13 cellular contexts compared by ENCODE assay signal in the genomic region with DNA sequence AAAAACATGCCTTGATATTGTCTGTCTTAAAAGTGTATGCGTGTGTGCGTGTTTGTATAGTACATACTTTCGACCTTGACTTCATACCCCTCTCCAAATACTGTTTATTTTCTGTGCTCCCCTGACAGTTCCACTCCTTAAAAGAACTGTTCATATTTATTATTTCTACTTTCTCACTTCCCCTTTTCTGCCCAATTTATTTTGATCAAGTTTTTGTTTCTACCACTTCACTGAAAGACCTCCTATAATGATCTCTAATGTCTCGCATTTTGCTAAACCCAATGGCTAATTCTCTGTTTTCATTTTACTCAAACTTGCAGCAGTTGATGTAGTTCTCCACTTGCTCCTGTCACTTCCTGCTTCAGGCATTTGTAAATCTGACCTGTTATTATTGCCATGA.
A peak's percentile ranks its signal among the peaks of the same experiment; 100 is the strongest.
DNase-seq lines count a peak whose midpoint lies in the region; ATAC-seq and TF ChIP-seq lines count a peak whose summit lies in the region.
"Had no signal": no experiment of that assay in that cellular context is flagged by ENCODE, and none has a peak within 500 bp of the region (broad histone marks: within the 10 kb centered on the region; RNA-seq: fewer than 3 reads in every experiment).

No MANE protein-coding gene starts in this region.

- no peaks in the 10 kb centered on the region for H3K27me3 ChIP-seq in left ventricle myocardium inferior (ENCODE audit: low read depth)
- H3K27me3 ChIP-seq: ascending aorta had no signal

- DNase-seq in OCI-LY7 (ENCODE audit: low spot score): peak; percentile 30
- DNase-seq in retina: no peak
- no peak for DNase-seq in D341Med (ENCODE audit: low spot score)
- DNase-seq in immature natural killer cell: no peak
- no peak for DNase-seq in left ventricle myocardium inferior
- DNase-seq: activated CD4-positive, alpha-beta T cell treated with anti-CD3 and anti-CD28 coated beads for 1 hour; activated T-cell treated with anti-CD3 and anti-CD28 coated beads, Interleukin-2, amount 50 U/mL, for 72 hours; OCI-M1 had no signal

- CTCF ChIA-PET in OCI-LY7 (lab: Charles Lee; ENCODE audit: unreplicated experiment): no interaction called here

- intact Hi-C loops in OCI-LY7 (cut with micrococcal nuclease; ENCODE audit: unreplicated experiment): no loop called here
- intact Hi-C loops in left ventricle myocardium inferior (cut with micrococcal nuclease): no loop called here

- H3K4me1 ChIP-seq in OCI-LY7 (ENCODE audit: insufficient read depth, low read length, poor library complexity, severe bottlenecking) (peaks cover 44% of the 10 kb centered on the region), left ventricle myocardium inferior (no peaks in the 10 kb centered on the region)
- H3K4me1 ChIP-seq: ascending aorta had no signal

- H3K4me3 Mint-ChIP-seq in immature natural killer cell: no peak overlapping the region
- H3K4me3 Mint-ChIP-seq: activated T-cell treated with anti-CD3 and anti-CD28 coated beads, Interleukin-2, amount 50 U/mL, for 72 hours; CD14-positive monocyte had no signal

- H3K79me2 ChIP-seq in OCI-LY7 (ENCODE audit: insufficient read depth, low read depth, low read length): no peaks in the 10 kb centered on the region

- no peaks in the 10 kb centered on the region for H3K9me3 ChIP-seq in OCI-LY7 (ENCODE audit: low read length)
- no peaks in the 10 kb centered on the region for H3K9me3 ChIP-seq in left ventricle myocardium inferior (replicated peaks)
- H3K9me3 ChIP-seq: ascending aorta had no signal

- H3K4me3 ChIP-seq in OCI-LY7 (ENCODE audit: low read depth, low read length, poor library complexity, severe bottlenecking) (no peak overlapping the region), left ventricle myocardium inferior (no peak overlapping the region)
- H3K4me3 ChIP-seq: ascending aorta had no signal

- H3K9me2 ChIP-seq in OCI-LY7 (ENCODE audit: insufficient read depth, low read length): no peaks in the 10 kb centered on the region

- peak overlapping the region; percentile 2; the same call in 1 of the 2 replicates for H2AFZ ChIP-seq in OCI-LY7 (ENCODE audit: low read length)

- peaks cover 0 to 6% (median 1%) of the 10 kb centered on the region in 3 donors for H3K27me3 Mint-ChIP-seq in immature natural killer cell (ENCODE audit: low read depth in 3 of 3)

- H3K36me3 ChIP-seq in OCI-LY7 (ENCODE audit: insufficient read depth, low read length) (no peaks in the 10 kb centered on the region), left ventricle myocardium inferior (no peaks in the 10 kb centered on the region)
- H3K36me3 ChIP-seq: ascending aorta had no signal

- H3K9me3 Mint-ChIP-seq in immature natural killer cell: no peaks in the 10 kb centered on the region
- H3K9me3 Mint-ChIP-seq: activated T-cell treated with anti-CD3 and anti-CD28 coated beads, Interleukin-2, amount 50 U/mL, for 72 hours had no signal

- H3K27ac ChIP-seq in OCI-LY7 (ENCODE audit: low read depth, low read length, poor library complexity, severe bottlenecking): peak overlapping the region; percentile 36
- H3K27ac ChIP-seq in left ventricle myocardium inferior (replicated peaks): no peak overlapping the region
- H3K27ac ChIP-seq: ascending aorta had no signal

- TF ChIP-seq CTCF in OCI-LY7 (conservative IDR thresholded peaks at IDR 0.05; ENCODE audit: low read length) (no peak), left ventricle myocardium inferior (IDR thresholded peaks at IDR 0.05; ENCODE audit: borderline replicate concordance) (no peak)

- H4K20me1 ChIP-seq in OCI-LY7 (ENCODE audit: insufficient read depth, low read length): no peaks in the 10 kb centered on the region

- H3K27ac Mint-ChIP-seq in immature natural killer cell: no peak overlapping the region
- H3K27ac Mint-ChIP-seq: activated T-cell treated with anti-CD3 and anti-CD28 coated beads, Interleukin-2, amount 50 U/mL, for 72 hours; CD14-positive monocyte had no signal

- H3K4me1 Mint-ChIP-seq in immature natural killer cell: no peaks in the 10 kb centered on the region
- H3K4me1 Mint-ChIP-seq: CD14-positive monocyte had no signal

- no TSS peak for BruUV-seq in OCI-LY7 (replicated peaks; lab: Mats Ljungman, UMichigan)

- POLR2A ChIA-PET in OCI-LY7 (lab: Charles Lee): no interaction called here

- no peaks in the 10 kb centered on the region for H3K36me3 Mint-ChIP-seq in immature natural killer cell
- H3K36me3 Mint-ChIP-seq: CD14-positive monocyte had no signal

- peak overlapping the region; percentile 50 for H3K4me2 ChIP-seq in OCI-LY7 (ENCODE audit: low read length)

- ATAC-seq in GM18867 (IDR thresholded peaks at IDR 0.05; ENCODE audit: unreplicated experiment) (peak; percentile 85), GM21423 (IDR thresholded peaks at IDR 0.05; ENCODE audit: unreplicated experiment) (peak; percentile 89), HG03097 (IDR thresholded peaks at IDR 0.05; ENCODE audit: low FRiP score, unreplicated experiment) (peak; percentile 78)
- ATAC-seq: activated T-cell treated with anti-CD3 and anti-CD28 coated beads, Interleukin-2, amount 50 U/mL, for 72 hours had no signal
